Comparison of ENCODE assay signal across 7 cellular contexts in the genomic region with DNA sequence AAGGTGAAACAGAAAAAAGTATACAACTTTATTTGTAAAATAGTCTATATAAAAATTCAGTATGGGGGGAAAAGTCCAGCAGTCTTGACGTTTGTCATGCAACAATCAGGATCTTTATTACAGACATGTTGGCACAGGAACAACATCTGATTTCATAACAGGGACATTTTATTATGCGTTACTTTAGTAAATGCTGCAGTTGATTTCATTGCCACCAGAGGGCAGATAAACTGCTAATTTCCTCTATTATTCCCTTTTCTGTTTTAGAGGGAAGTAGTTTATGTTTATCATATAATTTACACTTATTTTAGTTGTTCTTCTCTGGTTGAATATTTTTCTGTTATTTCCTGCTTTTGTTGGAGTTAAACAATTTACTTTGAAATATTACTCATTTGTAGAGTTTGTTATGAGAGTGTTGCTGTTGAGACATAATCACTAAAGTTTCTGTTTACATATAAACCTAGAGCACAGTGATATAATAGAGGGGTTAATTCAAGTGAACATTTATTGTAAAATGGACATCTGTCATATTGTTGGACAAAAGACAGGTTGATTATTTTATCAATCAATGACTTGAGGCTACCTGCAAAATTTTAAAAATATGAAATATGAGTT. TPM values are rescaled to one million over a fixed set of nuclear protein-coding genes. Genes with fewer than 3 reads are reported as not detected.
DNase-seq lines count a peak whose midpoint lies in the region; ATAC-seq and TF ChIP-seq lines count a peak whose summit lies in the region.

No MANE protein-coding gene starts in this region.

- no peak overlapping the region for H3K4me3 ChIP-seq in foreskin fibroblast (ENCODE audit: low read depth in 1 of 2, low read length in 2 of 2)
- peak overlapping the region; percentile 86 for H3K4me3 ChIP-seq in retinal pigment epithelial cell (ENCODE audit: low read length)

- ATAC-seq in HG03378 (IDR thresholded peaks at IDR 0.05; ENCODE audit: unreplicated experiment) = peak; percentile 40

- DNase-seq in EH (ENCODE audit: low read depth) = peak; percentile 39
- DNase-seq in SK-N-DZ (ENCODE audit: low spot score) = peak; percentile 31
- DNase-seq in foreskin fibroblast = peak; percentile 12 to 66
- no peak for DNase-seq in retinal pigment epithelial cell (ENCODE audit: low read depth)
- no peak for DNase-seq in epidermal melanocyte (ENCODE audit: insufficient read length, low spot score)
- no peak for DNase-seq in occipital lobe (lab: John Stamatoyannopoulos, UW)

- TF ChIP-seq CTCF in foreskin fibroblast (IDR thresholded peaks at IDR 0.05; ENCODE audit: low read depth, low read length) (peak; percentile 72), retinal pigment epithelial cell (conservative IDR thresholded peaks at IDR 0.05; ENCODE audit: low read depth, low read length) (peak; percentile 74)

RNA-seq across cellular contexts. Expression of a gene that starts 3.3 kb away (rescaled TPM):
- polyA plus RNA-seq in SK-N-DZ (2014; cell fraction: cytosol; rRNA removed) = 0.71 and 0.85 TPM in 2 replicates
- polyA plus RNA-seq in SK-N-DZ (2014; cell fraction: nucleus; rRNA removed) = 0.14 and 0.49 TPM in 2 replicates
- total RNA-seq in occipital lobe = 12.5 TPM

Comparison
In these comparisons a context has a peak if more than half of its experiments do, and no peak if none do; other contexts are left out.
1. DNase-seq: peak in EH (single experiment), SK-N-DZ (single experiment) and foreskin fibroblast (2 of 2); none in retinal pigment epithelial cell (single experiment), epidermal melanocyte (single experiment) and occipital lobe (single experiment).